9 cellular contexts compared by ENCODE assay signal in the genomic region with DNA sequence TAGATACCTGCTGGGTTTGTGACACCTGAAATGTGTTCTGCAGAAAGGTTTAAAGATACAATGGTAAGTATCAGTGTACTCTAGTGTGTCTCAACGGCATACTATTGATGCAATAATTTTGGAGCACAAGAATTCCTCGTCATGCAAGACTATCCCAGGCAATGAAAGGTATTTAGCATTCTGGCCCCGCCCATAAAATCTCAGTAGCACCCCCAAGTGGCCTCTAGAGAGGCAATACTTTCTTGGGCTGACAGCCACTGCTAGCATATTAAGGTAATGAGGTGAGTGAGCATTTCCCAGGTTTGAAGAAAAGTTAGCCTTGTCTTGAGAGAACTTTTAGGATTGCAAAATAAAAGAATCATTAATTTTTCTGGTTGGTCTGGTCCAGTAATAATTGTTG. TPM values are rescaled to one million over a fixed set of nuclear protein-coding genes. Genes with fewer than 3 reads are reported as not detected.
DNase-seq lines count a peak whose midpoint lies in the region; ATAC-seq and TF ChIP-seq lines count a peak whose summit lies in the region.
"Had no signal": no experiment of that assay in that cellular context is flagged by ENCODE, and none has a peak within 500 bp of the region (broad histone marks: within the 10 kb centered on the region; RNA-seq: fewer than 3 reads in every experiment).

No MANE protein-coding gene starts in this region.

- H3K27ac ChIP-seq in cardiac muscle cell (no peak overlapping the region), heart left ventricle (peak overlapping the region in 2 of 12 donors; percentile 9 to 33), KMS-11 (no peak overlapping the region), tibial artery (no peak overlapping the region), ovary (no peak overlapping the region)

- H3K9me3 ChIP-seq in cardiac muscle cell (ENCODE audit: low read depth), result no peaks in the 10 kb centered on the region
- H3K9me3 ChIP-seq in heart left ventricle, result no peaks in the 10 kb centered on the region
- H3K9me3 ChIP-seq in tibial artery, result no peaks in the 10 kb centered on the region
- H3K9me3 ChIP-seq in ovary, result no peaks in the 10 kb centered on the region

- ATAC-seq in heart left ventricle (no peak), HG02840 (IDR thresholded peaks at IDR 0.05; ENCODE audit: low FRiP score, unreplicated experiment) (no peak)

- no peaks in the 10 kb centered on the region for H4K20me1 ChIP-seq in KMS-11 (ENCODE audit: insufficient read depth)

- TF ChIP-seq POLR2A in heart left ventricle (IDR thresholded peaks at IDR 0.05) (no peak), ovary (IDR thresholded peaks at IDR 0.05) (no peak)

- no peaks in the 10 kb centered on the region for H3K79me2 ChIP-seq in KMS-11 (ENCODE audit: insufficient read depth, low read depth)

- H3K27me3 ChIP-seq in cardiac muscle cell, result no peaks in the 10 kb centered on the region
- H3K27me3 ChIP-seq in heart left ventricle, result no peaks in the 10 kb centered on the region
- no peaks in the 10 kb centered on the region for H3K27me3 ChIP-seq in KMS-11 (ENCODE audit: insufficient read depth, low read depth)
- no peaks in the 10 kb centered on the region for H3K27me3 ChIP-seq in tibial artery
- no peaks in the 10 kb centered on the region for H3K27me3 ChIP-seq in ovary

- H3K4me1 ChIP-seq in cardiac muscle cell (ENCODE audit: low read depth) (no peaks in the 10 kb centered on the region), heart left ventricle (peaks cover 0 to 4% (median 0%) of the 10 kb centered on the region in 12 donors), KMS-11 (ENCODE audit: low read depth, poor library complexity, severe bottlenecking) (peaks cover 17% of the 10 kb centered on the region), tibial artery (no peaks in the 10 kb centered on the region), ovary (ENCODE audit: insufficient read depth) (no peaks in the 10 kb centered on the region)

- H3K4me2 ChIP-seq in KMS-11, result no peak overlapping the region

- H3K9ac ChIP-seq in KMS-11, result no peak overlapping the region

- TF ChIP-seq CTCF in cardiac muscle cell (IDR thresholded peaks at IDR 0.05; ENCODE audit: low read depth, low read length) (no peak), heart left ventricle (IDR thresholded peaks at IDR 0.05) (no peak), KMS-11 (conservative IDR thresholded peaks at IDR 0.05; ENCODE audit: low read depth, low read length) (peak; percentile 47), tibial artery (IDR thresholded peaks at IDR 0.05) (no peak), ovary (IDR thresholded peaks at IDR 0.05) (no peak)

- 36 to 81% (median 65%) methylated on average over 3 of the region's 3 CpGs for WGBS in heart left ventricle, 4 donors
- WGBS in ovary, 3 donors, result 50 to 57% (median 57%) methylated on average over 3 of the region's 3 CpGs

- H3K4me3 ChIP-seq in cardiac muscle cell (no peak overlapping the region), heart left ventricle (no peak overlapping the region), KMS-11 (IDR thresholded peaks at IDR 0.05; ENCODE audit: insufficient read depth, low read depth, low read length) (no peak overlapping the region), tibial artery (no peak overlapping the region), ovary (no peak overlapping the region)

- intact Hi-C loops in heart left ventricle (cut with DNase I) (no loop called here), tibial artery (cut with DNase I; ENCODE audit: low total_unique reads) (no loop called here), ovary (cut with DNase I) (no loop called here)

- DNase-seq in cardiac muscle cell (ENCODE audit: low read depth in 1 of 2, low spot score in 1 of 2) (peak; percentile 5 to 32), heart left ventricle (no peak), dermis blood vessel endothelial cell (peak; percentile 1), tibial artery (no peak), ovary (no peak)
- peak; percentile 0 for DNase-seq in stimulated activated naive CD4-positive, alpha-beta T cell treated with Interleukin-2 at 50 U/mL for 16 hours (lab: John Stamatoyannopoulos, UW)
- DNase-seq: amygdala had no signal

- H3K36me3 ChIP-seq in cardiac muscle cell, result no peaks in the 10 kb centered on the region
- H3K36me3 ChIP-seq in heart left ventricle, result peaks cover 0 to 22% (median 7%) of the 10 kb centered on the region in 9 donors
- H3K36me3 ChIP-seq in KMS-11 (ENCODE audit: insufficient read depth), result no peaks in the 10 kb centered on the region
- H3K36me3 ChIP-seq in tibial artery, result no peaks in the 10 kb centered on the region
- no peaks in the 10 kb centered on the region for H3K36me3 ChIP-seq in ovary

- H2AFZ ChIP-seq in KMS-11 (ENCODE audit: low read depth), result no peak overlapping the region

- TF ChIP-seq EP300 in ovary (IDR thresholded peaks at IDR 0.05), result no peak

RNA-seq across cellular contexts. Expression of a gene that starts 24.0 kb away (rescaled TPM):
- total RNA-seq in cardiac muscle cell (22.3 and 32.3 TPM in 2 replicates), heart left ventricle (10 to 100 TPM; 12.0 to 27.8 (median 16.3) TPM), dermis blood vessel endothelial cell (10.3 and 11.2 TPM in 2 replicates), ovary (10 to 100 TPM; 15.9 to 29.5 (median 22.1) TPM)
- polyA plus RNA-seq in cardiac muscle cell (8.5 and 10.1 TPM in 2 replicates), heart left ventricle (1 to 10 TPM; 3.8 to 9.8 TPM), ovary (10 to 100 TPM in 1 of 2 donors, 1 to 10 TPM in 1; 7.8 to 15.8 TPM)

Comparison
In these comparisons a context has a peak if more than half of its experiments do, and no peak if none do; other contexts are left out.
1. DNase-seq: peak in cardiac muscle cell (2 of 2), dermis blood vessel endothelial cell (single experiment) and stimulated activated naive CD4-positive, alpha-beta T cell treated with Interleukin-2 at 50 U/mL for 16 hours (single experiment); none in heart left ventricle (0 of 5), tibial artery (0 of 2) and ovary (0 of 5).